Comparison of ENCODE assay signal across 28 cellular contexts in genomic region chr4:13922873-13923645, GRCh38.
A peak's percentile ranks its signal among the peaks of the same experiment; 100 is the strongest.
DNase-seq lines count a peak whose midpoint lies in the region; ATAC-seq, FAIRE-seq and TF ChIP-seq lines count a peak whose summit lies in the region.
"Had no signal": no experiment of that assay in that cellular context is flagged by ENCODE, and none has a peak within 500 bp of the region (broad histone marks: within the 10 kb centered on the region; RNA-seq: fewer than 3 reads in every experiment).

No MANE protein-coding gene starts in this region.

- H3K23ac ChIP-seq in H1 (ENCODE audit: insufficient read length) = no peak overlapping the region

- CTCF ChIA-PET in H1 (lab: Charles Lee; ENCODE audit: partially characterized antibody) = interaction anchor here (0.9 kb wide), 1 partner anchor 24 kb away, joined by 3 read pairs; no protein-coding TSS in a partner anchor

- no peak for DNase-seq in H1 (ENCODE audit: low read depth in 1 of 2, low spot score in 2 of 2)
- no peak for DNase-seq in C1 segment of cervical spinal cord (lab: John Stamatoyannopoulos, UW)
- DNase-seq in NCI-H526 (lab: John Stamatoyannopoulos, UW) = no peak
- DNase-seq: activated CD8-positive, alpha-beta memory T cell treated with anti-CD3 and anti-CD28 coated beads, Interleukin-2, amount 50 U/mL, for 48 hours; activated CD8-positive, alpha-beta T cell treated with anti-CD3 and anti-CD28 coated beads for 36 hours; activated naive CD4-positive, alpha-beta T cell treated with Interleukin-2 at 50 U/mL for 16 hours; Caco-2; DMS53; endodermal cell; esophagus squamous epithelium; hippocampal formation; KG1; NCI-H1417 treated with DMSO at 0.1 percent for 48 hours; NCI-H2029 treated with DMSO at 0.1 percent for 48 hours; NCI-H524; Peyer's patch; SHP77; stimulated activated CD4-positive, alpha-beta T cell treated with anti-CD3 and anti-CD28 coated beads, Interleukin-1b, Interleukin-23, amount 100 ng/mL, for 48 hours; stimulated activated naive CD8-positive, alpha-beta T cell treated with anti-CD3 and anti-CD28 coated beads, Interleukin-15, Interleukin-2, amounts not matched to agents 100 U/mL and 50 U/mL, for 24 hours had no signal

- no peak for TF ChIP-seq CTCF in KMS-11 (conservative IDR thresholded peaks at IDR 0.05; ENCODE audit: low read depth, low read length)
- no peak for TF ChIP-seq CTCF in H1 (IDR thresholded peaks at IDR 0.05; ENCODE audit: control extremely low read depth in 1 of 3, insufficient read depth in 1 of 3, low read depth in 1 of 3, low read length in 3 of 3)

- no peak overlapping the region for H2BK15ac ChIP-seq in H1 (ENCODE audit: low read length)

- peak overlapping the region; percentile 89 for H3K4me2 ChIP-seq in KMS-11
- no peak overlapping the region for H3K4me2 ChIP-seq in H1 (ENCODE audit: insufficient read depth in 1 of 2, low read depth in 2 of 2, low read length in 2 of 2)
- H3K4me2 ChIP-seq in skeletal muscle satellite cell (ENCODE audit: low read length) = peak overlapping the region; percentile 36

- H2BK20ac ChIP-seq in H1 (ENCODE audit: low read length) = no peak overlapping the region

- no peak overlapping the region for H3K56ac ChIP-seq in H1 (replicated peaks; ENCODE audit: insufficient read length, low read depth, low read length)

- peak overlapping the region; percentile 66 for H2AFZ ChIP-seq in KMS-11 (ENCODE audit: low read depth)
- no peak overlapping the region for H2AFZ ChIP-seq in H1 (ENCODE audit: low read length)

- H2AK5ac ChIP-seq in H1 (ENCODE audit: low read depth, low read length) = no peak overlapping the region

- TF ChIP-seq EP300 in H1 (IDR thresholded peaks at IDR 0.05; ENCODE audit: borderline replicate concordance in 1 of 2, low read depth in 2 of 2, low read length in 2 of 2) = no peak

- H2BK5ac ChIP-seq in H1 (ENCODE audit: low read depth, low read length) = no peak overlapping the region

- FAIRE-seq in H1 (lab: Jason Lieb, UNC) = no peak
- FAIRE-seq: GM12892, urothelium cell line had no signal

- H3K79me1 ChIP-seq in H1 (ENCODE audit: low read depth, low read length) = no peaks in the 10 kb centered on the region

- H3K27me3 ChIP-seq in KMS-11 (ENCODE audit: insufficient read depth, low read depth) (no peaks in the 10 kb centered on the region), H1 (replicated peaks in 1 of 4; ENCODE audit: control insufficient read depth in 3 of 4, extremely low read depth in 1 of 4, insufficient read depth in 3 of 4, low read length in 3 of 4) (no peaks in the 10 kb centered on the region), skeletal muscle satellite cell (ENCODE audit: control insufficient read depth, insufficient read depth, low read length) (no peaks in the 10 kb centered on the region)
- H3K27me3 ChIP-seq: esophagus squamous epithelium, Peyer's patch had no signal

- no peak overlapping the region for H3K4ac ChIP-seq in H1 (replicated peaks; ENCODE audit: insufficient read length, low read depth, low read length)

- no peak overlapping the region for H3K14ac ChIP-seq in H1 (ENCODE audit: insufficient read length)

- 0 out of 2 replicates have a peak overlapping the region, but pooled peaks have one; percentile 27 for H2BK12ac ChIP-seq in H1 (ENCODE audit: low read depth, low read length)

- no peak overlapping the region for H2BK120ac ChIP-seq in H1 (replicated peaks; ENCODE audit: low read depth, low read length)

- H3K27ac ChIP-seq in KMS-11 = peak overlapping the region; percentile 76
- H3K27ac ChIP-seq in H1 (ENCODE audit: low read depth, low read length) = no peak overlapping the region
- H3K27ac ChIP-seq: esophagus squamous epithelium, Peyer's patch, thoracic aorta had no signal

- no peak for TF ChIP-seq POLR2A in H1 (IDR thresholded peaks at IDR 0.05; ENCODE audit: control extremely low read depth in 1 of 2, low read depth in 2 of 2, low read length in 2 of 2)

- POLR2A ChIA-PET in H1 (lab: Charles Lee; ENCODE audit: partially characterized antibody) = no interaction called here

- H4K8ac ChIP-seq in H1 (ENCODE audit: extremely low read depth, insufficient read depth, low read length) = no peak overlapping the region

- H3K23me2 ChIP-seq in H1 (ENCODE audit: low read depth, low read length) = no peaks in the 10 kb centered on the region

- H3K36me3 ChIP-seq in KMS-11 (ENCODE audit: insufficient read depth) (no peaks in the 10 kb centered on the region), H1 (ENCODE audit: control insufficient read depth in 2 of 4, insufficient read depth in 4 of 4, low read length in 3 of 4) (no peaks in the 10 kb centered on the region), skeletal muscle satellite cell (ENCODE audit: insufficient read depth, low read length) (no peaks in the 10 kb centered on the region)
- H3K36me3 ChIP-seq: esophagus squamous epithelium, Peyer's patch, thoracic aorta had no signal

- H3K9me3 ChIP-seq in H1 (ENCODE audit: insufficient read depth in 2 of 2, low read depth in 1 of 2, low read length in 1 of 2) (no peaks in the 10 kb centered on the region), skeletal muscle satellite cell (replicated peaks; ENCODE audit: low read length) (no peaks in the 10 kb centered on the region)
- H3K9me3 ChIP-seq: Caco-2, esophagus squamous epithelium, Peyer's patch, thoracic aorta had no signal

- H3K79me2 ChIP-seq in KMS-11 (ENCODE audit: insufficient read depth, low read depth) (no peaks in the 10 kb centered on the region), H1 (ENCODE audit: control insufficient read depth in 1 of 2, insufficient read depth in 2 of 2, low read length in 2 of 2) (no peaks in the 10 kb centered on the region)

- H3K18ac ChIP-seq in H1 (ENCODE audit: extremely low read depth, low read length) = no peak overlapping the region

- ATAC-seq in GM18867 (IDR thresholded peaks at IDR 0.05; ENCODE audit: unreplicated experiment) (peak; percentile 18), GM18498 (IDR thresholded peaks at IDR 0.05; ENCODE audit: unreplicated experiment) (no peak)
- ATAC-seq: activated CD8-positive, alpha-beta T cell treated with anti-CD3 and anti-CD28 coated beads for 36 hours; natural killer cell treated with Interleukin-12 subunit alpha and Interleukin-12 subunit beta and Interleukin-15 and Interleukin-18, amount 100 ng/mL, for 72 hours; stimulated activated naive CD8-positive, alpha-beta T cell treated with anti-CD3 and anti-CD28 coated beads, Interleukin-15, Interleukin-2, amounts not matched to agents 100 U/mL and 50 U/mL, for 24 hours had no signal

- TF ChIP-seq RAD21 in H1 (IDR thresholded peaks at IDR 0.05 in 1 of 2, conservative IDR thresholded peaks at IDR 0.05 in 1 of 2; ENCODE audit: low read depth in 2 of 2, low read length in 2 of 2) = no peak

- H3K4me3 ChIP-seq in KMS-11 (IDR thresholded peaks at IDR 0.05; ENCODE audit: insufficient read depth, low read depth, low read length) = no peak overlapping the region
- no peak overlapping the region for H3K4me3 ChIP-seq in H1 (ENCODE audit: extremely low read depth in 1 of 4, insufficient read depth in 2 of 4, low read depth in 3 of 4, low read length in 4 of 4)
- H3K4me3 ChIP-seq in skeletal muscle satellite cell (ENCODE audit: low read length) = peak overlapping the region; percentile 11
- H3K4me3 ChIP-seq: esophagus squamous epithelium, lung, Peyer's patch, thoracic aorta had no signal

- H3K4me1 ChIP-seq in KMS-11 (ENCODE audit: low read depth, poor library complexity, severe bottlenecking) (peaks cover 52% of the 10 kb centered on the region), H1 (replicated peaks in 1 of 4; ENCODE audit: control insufficient read depth in 3 of 4, insufficient read depth in 4 of 4, low read length in 3 of 4) (peaks cover 0 to 7% (median 3%) of the 10 kb centered on the region in 4 experiments; a peak in 4 of 7 replicates), skeletal muscle satellite cell (ENCODE audit: control insufficient read depth, insufficient read depth, low read length) (peaks cover 63% of the 10 kb centered on the region)
- H3K4me1 ChIP-seq: Peyer's patch had no signal

- H3K9ac ChIP-seq in KMS-11 = peak overlapping the region; percentile 47; the same call in 1 of the 2 replicates
- no peak overlapping the region for H3K9ac ChIP-seq in H1 (replicated peaks in 1 of 4; ENCODE audit: extremely low read depth in 1 of 4, low read depth in 3 of 4, low read length in 3 of 4)
- H3K9ac ChIP-seq in skeletal muscle satellite cell (ENCODE audit: low read depth, low read length) = peak overlapping the region; percentile 77

- 59% methylated on average over 4 of the region's 4 CpGs; no CpG with 5 or more reads in 1 of the 2 experiments for WGBS in H1 (ENCODE audit: extremely low coverage in 1 of 2, insufficient coverage in 1 of 2, insufficient read length in 1 of 2, insufficient replicate concordance in 2 of 2, low coverage in 1 of 2, low lambda C conversion rate in 2 of 2, missing lambda C conversion rate in 1 of 2), 2 experiments

- no peak overlapping the region for H4K91ac ChIP-seq in H1 (replicated peaks; ENCODE audit: insufficient read length, low read length)

- H4K20me1 ChIP-seq in KMS-11 (ENCODE audit: insufficient read depth) = no peaks in the 10 kb centered on the region
- H4K20me1 ChIP-seq in H1 (replicated peaks in 1 of 2; ENCODE audit: control insufficient read depth in 1 of 2, insufficient read depth in 2 of 2, low read length in 2 of 2) = no peaks in the 10 kb centered on the region

- no peak overlapping the region for H4K5ac ChIP-seq in H1 (ENCODE audit: insufficient read length, low read depth, low read length)

TF ChIP-seq in H1, 55 proteins besides CTCF, POLR2A, EP300 and RAD21:
- TF ChIP-seq KDM1A (IDR thresholded peaks at IDR 0.05; ENCODE audit: borderline replicate concordance, low read length) (no peak), ZNF274 (IDR thresholded peaks at IDR 0.05; ENCODE audit: borderline replicate concordance, extremely low read depth, low read length) (no peak), TAF7 (optimal IDR thresholded peaks at IDR 0.05; ENCODE audit: borderline replicate concordance, low read depth, low read length) (no peak), RXRA (IDR thresholded peaks at IDR 0.05; ENCODE audit: insufficient read depth, low read depth, low read length) (no peak), SP2 (IDR thresholded peaks at IDR 0.05; ENCODE audit: low read length) (no peak), POU5F1 (IDR thresholded peaks at IDR 0.05; ENCODE audit: low read depth, low read length) (no peak)

Comparison
In these comparisons a context has a peak if more than half of its experiments do, and no peak if none do; other contexts are left out.
1. H3K4me2 ChIP-seq: peak in KMS-11 (single experiment) and skeletal muscle satellite cell (single experiment); none in H1 (0 of 2).
2. H3K9ac ChIP-seq: peak in KMS-11 (single experiment) and skeletal muscle satellite cell (single experiment); none in H1 (0 of 4).